ENCODE assay signal across 1 cellular context in the genomic region with DNA sequence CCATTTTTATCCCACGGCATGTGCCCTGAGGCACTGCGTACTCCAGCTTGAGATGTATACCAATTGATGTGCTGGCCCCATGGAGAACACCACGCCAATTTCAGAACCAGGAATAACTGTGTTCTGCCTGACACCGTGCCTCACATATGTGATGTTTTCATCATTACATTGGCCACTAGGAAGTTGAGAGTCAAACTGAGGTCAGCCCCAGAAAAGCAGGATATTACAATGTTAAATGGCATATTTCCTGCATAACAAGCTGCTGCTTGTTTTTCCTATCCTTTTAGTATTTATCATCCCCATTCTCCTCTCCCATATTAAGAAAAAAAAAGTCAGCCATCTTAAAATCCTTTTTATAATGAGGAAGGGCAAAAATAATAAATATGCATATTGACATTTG.
TF ChIP-seq lines count a peak whose summit lies in the region.

No MANE protein-coding gene starts in this region.

TF ChIP-seq in IMR-90, 13 proteins besides CTCF, POLR2A, EP300 and RAD21:
- TF ChIP-seq FOS (IDR thresholded peaks at IDR 0.05; ENCODE audit: low read depth, low read length) (no peak), MAZ (IDR thresholded peaks at IDR 0.05; ENCODE audit: borderline replicate concordance, low read depth, low read length) (no peak), CEBPB (IDR thresholded peaks at IDR 0.05; ENCODE audit: low read depth, low read length) (no peak), NFE2L2 (IDR thresholded peaks at IDR 0.05; ENCODE audit: low read depth, low read length) (no peak), BHLHE40 (IDR thresholded peaks at IDR 0.05; ENCODE audit: low read depth, low read length) (no peak), SMC3 (IDR thresholded peaks at IDR 0.05; ENCODE audit: low read depth, low read length) (no peak), RCOR1 (IDR thresholded peaks at IDR 0.05; ENCODE audit: insufficient replicate concordance, low read length) (no peak), CHD1 (IDR thresholded peaks at IDR 0.05; ENCODE audit: low read depth, low read length) (no peak), MXI1 (IDR thresholded peaks at IDR 0.05; ENCODE audit: borderline replicate concordance, low read depth, low read length) (no peak), RFX5 (IDR thresholded peaks at IDR 0.05; ENCODE audit: low read depth, low read length) (no peak), MAFK (IDR thresholded peaks at IDR 0.05; ENCODE audit: low read depth, low read length) (no peak)
- TF ChIP-seq, protein P1, sequence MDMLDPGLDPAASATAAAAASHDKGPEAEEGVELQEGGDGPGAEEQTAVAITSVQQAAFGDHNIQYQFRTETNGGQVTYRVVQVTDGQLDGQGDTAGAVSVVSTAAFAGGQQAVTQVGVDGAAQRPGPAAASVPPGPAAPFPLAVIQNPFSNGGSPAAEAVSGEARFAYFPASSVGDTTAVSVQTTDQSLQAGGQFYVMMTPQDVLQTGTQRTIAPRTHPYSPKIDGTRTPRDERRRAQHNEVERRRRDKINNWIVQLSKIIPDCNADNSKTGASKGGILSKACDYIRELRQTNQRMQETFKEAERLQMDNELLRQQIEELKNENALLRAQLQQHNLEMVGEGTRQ (IDR thresholded peaks at IDR 0.05; ENCODE audit: low read depth, low read length), result no peak
- TF ChIP-seq, protein P2, sequence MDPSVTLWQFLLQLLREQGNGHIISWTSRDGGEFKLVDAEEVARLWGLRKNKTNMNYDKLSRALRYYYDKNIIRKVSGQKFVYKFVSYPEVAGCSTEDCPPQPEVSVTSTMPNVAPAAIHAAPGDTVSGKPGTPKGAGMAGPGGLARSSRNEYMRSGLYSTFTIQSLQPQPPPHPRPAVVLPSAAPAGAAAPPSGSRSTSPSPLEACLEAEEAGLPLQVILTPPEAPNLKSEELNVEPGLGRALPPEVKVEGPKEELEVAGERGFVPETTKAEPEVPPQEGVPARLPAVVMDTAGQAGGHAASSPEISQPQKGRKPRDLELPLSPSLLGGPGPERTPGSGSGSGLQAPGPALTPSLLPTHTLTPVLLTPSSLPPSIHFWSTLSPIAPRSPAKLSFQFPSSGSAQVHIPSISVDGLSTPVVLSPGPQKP (IDR thresholded peaks at IDR 0.05; ENCODE audit: borderline replicate concordance, low read depth, low read length), result no peak
